In the genomic region with DNA sequence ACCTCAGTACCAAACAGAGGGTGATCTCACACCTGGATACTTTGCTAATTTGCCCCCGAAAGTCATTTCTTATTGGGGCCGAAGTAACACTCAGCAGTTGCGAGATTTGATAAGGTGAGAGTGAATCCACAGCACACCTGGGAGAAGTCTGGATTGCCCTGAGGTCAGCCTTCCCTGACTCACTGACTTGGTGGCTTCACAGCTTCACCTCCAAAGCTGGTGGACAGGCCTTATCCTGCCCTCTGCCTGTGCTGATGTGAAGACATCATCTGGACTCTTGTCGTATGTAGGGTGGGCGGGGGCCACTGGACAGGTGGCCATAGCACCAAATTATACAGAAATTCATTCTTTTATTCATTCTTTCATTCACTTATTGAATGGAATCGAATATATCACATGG, we compare ENCODE assay signal across 32 cellular contexts.
DNase-seq lines count a peak whose midpoint lies in the region; ATAC-seq and TF ChIP-seq lines count a peak whose summit lies in the region.
"Had no signal": no experiment of that assay in that cellular context is flagged by ENCODE, and none has a peak within 500 bp of the region (broad histone marks: within the 10 kb centered on the region; RNA-seq: fewer than 3 reads in every experiment).

No MANE protein-coding gene starts in this region.

- no peaks in the 10 kb centered on the region for H3K27me3 ChIP-seq in stomach
- H3K27me3 ChIP-seq in CD4-positive, alpha-beta memory T cell (ENCODE audit: insufficient read depth, low read length), result no peaks in the 10 kb centered on the region
- H3K27me3 ChIP-seq: BE2C, SJCRH30, suprapubic skin had no signal

- intact Hi-C loops in left colon (cut with DNase I, micrococcal nuclease) (no loop called here), stomach (cut with DNase I; ENCODE audit: low total_unique reads) (no loop called here)
- intact Hi-C loops in CD4-positive, alpha-beta memory T cell (cut with micrococcal nuclease), result no loop called here

- no peaks in the 10 kb centered on the region for H3K36me3 Mint-ChIP-seq in brain
- no peaks in the 10 kb centered on the region for H3K36me3 Mint-ChIP-seq in CD4-positive, alpha-beta memory T cell
- H3K36me3 Mint-ChIP-seq: activated naive CD8-positive, alpha-beta T cell treated with anti-CD3 and anti-CD28 coated beads for 36 hours; stimulated activated naive B cell treated with anti-CD40 and anti-IgM and Interleukin-4, amounts not matched to agents 10 μg/mL and 1 μg/mL and 100 μg/mL, for 72 hours had no signal

- no peak for TF ChIP-seq EP300 in stomach (IDR thresholded peaks at IDR 0.05)

- TF ChIP-seq CTCF in brain (conservative IDR thresholded peaks at IDR 0.05), result no peak
- TF ChIP-seq CTCF in stomach (IDR thresholded peaks at IDR 0.05), result no peak

- POLR2A ChIA-PET in CD4-positive, alpha-beta memory T cell (lab: Charles Lee; ENCODE audit: partially characterized antibody), result no interaction called here

- CTCF ChIA-PET in CD4-positive, alpha-beta memory T cell (lab: Charles Lee; ENCODE audit: partially characterized antibody), result no interaction called here

- H3K4me1 Mint-ChIP-seq in brain, result peaks cover 33% of the 10 kb centered on the region
- no peaks in the 10 kb centered on the region for H3K4me1 Mint-ChIP-seq in CD4-positive, alpha-beta memory T cell
- H3K4me1 Mint-ChIP-seq: activated naive CD8-positive, alpha-beta T cell treated with anti-CD3 and anti-CD28 coated beads for 36 hours; CD8-positive, alpha-beta memory T cell had no signal

- peak; percentile 74 for ATAC-seq in left colon
- no peak for ATAC-seq in HG03520 (IDR thresholded peaks at IDR 0.05; ENCODE audit: unreplicated experiment)
- ATAC-seq: stimulated activated naive B cell treated with anti-CD40 and anti-IgM and Interleukin-4, amounts not matched to agents 10 μg/mL and 1 μg/mL and 100 μg/mL, for 72 hours had no signal

- peak overlapping the region in 3 of 5 experiments; percentile 11 to 88 (median 27) for H3K27ac Mint-ChIP-seq in brain
- H3K27ac Mint-ChIP-seq in CD4-positive, alpha-beta memory T cell, result no peak overlapping the region
- H3K27ac Mint-ChIP-seq: activated naive CD8-positive, alpha-beta T cell treated with anti-CD3 and anti-CD28 coated beads for 36 hours; CD8-positive, alpha-beta memory T cell; stimulated activated naive B cell treated with anti-CD40 and anti-IgM and Interleukin-4, amounts not matched to agents 10 μg/mL and 1 μg/mL and 100 μg/mL, for 72 hours had no signal

- H3K36me3 ChIP-seq in stomach, result no peaks in the 10 kb centered on the region
- H3K36me3 ChIP-seq in CD4-positive, alpha-beta memory T cell (ENCODE audit: insufficient read depth, low read length), result no peaks in the 10 kb centered on the region
- H3K36me3 ChIP-seq: BE2C, SJCRH30, suprapubic skin, WERI-Rb-1 had no signal

- H3K27me3 Mint-ChIP-seq in brain, result no peaks in the 10 kb centered on the region
- peaks cover 7 to 8% of the 10 kb centered on the region in 2 donors for H3K27me3 Mint-ChIP-seq in CD4-positive, alpha-beta memory T cell

- H3K27ac ChIP-seq in stomach, result peak overlapping the region in 2 of 5 donors; percentile 11 to 18
- H3K27ac ChIP-seq in CD4-positive, alpha-beta memory T cell (ENCODE audit: low read depth, low read length), result no peak overlapping the region
- H3K27ac ChIP-seq: SJCRH30, suprapubic skin, WERI-Rb-1 had no signal

- DNase-seq in M059J (ENCODE audit: low read depth) (peak; percentile 51), left colon (no peak), stomach (peak; percentile 36), Kasumi-1 (lab: John Stamatoyannopoulos, UW) (no peak), superior temporal gyrus (ENCODE audit: extremely low spot score) (no peak)
- no peak for DNase-seq in CD4-positive, alpha-beta memory T cell
- DNase-seq: ACHN; activated CD4-positive, alpha-beta T cell treated with anti-CD3 and anti-CD28 coated beads for 48 hours; activated CD8-positive, alpha-beta memory T cell treated with anti-CD3 and anti-CD28 coated beads for 24 hours; activated effector memory CD4-positive, alpha-beta T cell treated with anti-CD3 and anti-CD28 coated beads, Interleukin-2, amount 50 U/mL, for 16 hours; activated naive CD8-positive, alpha-beta T cell treated with anti-CD3 and anti-CD28 coated beads for 36 hours; activated T-cell treated with anti-CD3 and anti-CD28 coated beads, Interleukin-2, amount 50 U/mL, for 1 hour; aorta; BE2C; caudate nucleus; CD8-positive, alpha-beta memory T cell; effector CD8-positive, alpha-beta T cell; GOT3; kidney; mucosa of descending colon; NCI-H1092; NCI-H1694; NCI-H446 treated with DMSO at 0.1 percent for 48 hours; NCI-H774; SJCRH30; stimulated activated naive B cell treated with anti-CD40 and anti-IgM and Interleukin-4, amounts not matched to agents 10 μg/mL and 1 μg/mL and 100 μg/mL, for 72 hours; T1000; WERI-Rb-1 had no signal

- no peak overlapping the region for H3K4me3 ChIP-seq in stomach
- H3K4me3 ChIP-seq in CD4-positive, alpha-beta memory T cell (ENCODE audit: low read length in 2 of 2), result no peak overlapping the region
- H3K4me3 ChIP-seq: coronary artery, mucosa of descending colon, SJCRH30, suprapubic skin had no signal

- peaks cover 0 to 3% (median 0%) of the 10 kb centered on the region in 5 experiments for H3K9me3 Mint-ChIP-seq in brain
- H3K9me3 Mint-ChIP-seq in CD4-positive, alpha-beta memory T cell, result no peaks in the 10 kb centered on the region
- H3K9me3 Mint-ChIP-seq: activated naive CD8-positive, alpha-beta T cell treated with anti-CD3 and anti-CD28 coated beads for 36 hours; CD8-positive, alpha-beta memory T cell; stimulated activated naive B cell treated with anti-CD40 and anti-IgM and Interleukin-4, amounts not matched to agents 10 μg/mL and 1 μg/mL and 100 μg/mL, for 72 hours had no signal

- H3K9me3 ChIP-seq in stomach, result no peaks in the 10 kb centered on the region
- no peaks in the 10 kb centered on the region for H3K9me3 ChIP-seq in CD4-positive, alpha-beta memory T cell (ENCODE audit: control insufficient read depth in 1 of 2, low read length in 2 of 2)
- H3K9me3 ChIP-seq: BE2C, mucosa of descending colon, SJCRH30, suprapubic skin had no signal

- H3K4me3 Mint-ChIP-seq in brain, result no peak overlapping the region
- H3K4me3 Mint-ChIP-seq in CD4-positive, alpha-beta memory T cell, result no peak overlapping the region
- H3K4me3 Mint-ChIP-seq: activated naive CD8-positive, alpha-beta T cell treated with anti-CD3 and anti-CD28 coated beads for 36 hours; stimulated activated naive B cell treated with anti-CD40 and anti-IgM and Interleukin-4, amounts not matched to agents 10 μg/mL and 1 μg/mL and 100 μg/mL, for 72 hours had no signal

- WGBS in stomach, 5 donors, result 63 to 96% (median 86%) methylated on average over 5 to 6 of the region's 6 CpGs

- peaks cover 0 to 13% (median 8%) of the 10 kb centered on the region in 4 donors for H3K4me1 ChIP-seq in stomach
- no peaks in the 10 kb centered on the region for H3K4me1 ChIP-seq in CD4-positive, alpha-beta memory T cell (ENCODE audit: insufficient read depth, low read length)
- H3K4me1 ChIP-seq: BE2C, suprapubic skin had no signal

- TF ChIP-seq POLR2A in stomach (IDR thresholded peaks at IDR 0.05), result no peak

Comparison
In these comparisons a context has a peak if more than half of its experiments do, and no peak if none do; other contexts are left out.
1. DNase-seq: peak in M059J (single experiment) and stomach (single experiment); none in left colon (0 of 2), Kasumi-1 (0 of 2), CD4-positive, alpha-beta memory T cell (0 of 5) and superior temporal gyrus (single experiment).
2. H3K27ac Mint-ChIP-seq: peak in brain (3 of 5); none in CD4-positive, alpha-beta memory T cell (0 of 7).